Comparison of ENCODE assay signal across 15 cellular contexts in the genomic region with DNA sequence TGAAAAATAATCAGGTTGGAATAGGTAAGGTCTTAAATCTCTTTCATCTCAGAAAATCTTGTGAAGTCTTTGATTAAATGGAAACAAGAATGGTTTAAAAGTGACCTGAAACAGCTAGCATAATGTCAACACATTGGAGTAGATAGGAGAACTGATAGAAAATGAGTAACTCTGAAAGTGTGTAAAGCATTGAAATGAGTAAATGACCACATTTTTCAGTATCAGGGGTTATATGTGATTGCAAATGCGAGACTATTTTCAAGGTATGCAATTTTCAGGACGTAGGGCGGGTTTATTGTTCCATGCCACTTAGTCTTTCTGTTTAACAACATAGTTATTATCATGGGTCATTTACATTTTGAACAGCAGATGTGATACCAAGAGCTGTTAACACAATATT.
DNase-seq lines count a peak whose midpoint lies in the region; ATAC-seq and TF ChIP-seq lines count a peak whose summit lies in the region.
"Had no signal": no experiment of that assay in that cellular context is flagged by ENCODE, and none has a peak within 500 bp of the region (broad histone marks: within the 10 kb centered on the region; RNA-seq: fewer than 3 reads in every experiment).

No MANE protein-coding gene starts in this region.

- H3K9me3 Mint-ChIP-seq in brain: no peaks in the 10 kb centered on the region

- no peak overlapping the region for H3K4me3 Mint-ChIP-seq in brain
- H3K4me3 Mint-ChIP-seq: CD14-positive monocyte had no signal

- DNase-seq in germinal center (ENCODE audit: low spot score) (no peak), foreskin fibroblast (no peak), NCI-H2227 (lab: John Stamatoyannopoulos, UW; ENCODE audit: unreplicated experiment) (no peak), ureter (ENCODE audit: low spot score) (no peak)
- DNase-seq: activated CD8-positive, alpha-beta memory T cell treated with anti-CD3 and anti-CD28 coated beads, Interleukin-2, amount 50 U/mL, for 4 hours; cortex of kidney; GOT3; NCI-H1436; NCI-H82 had no signal

- peak overlapping the region in 3 of 5 experiments; percentile 51 to 84 (median 72) for H3K27ac Mint-ChIP-seq in brain
- H3K27ac Mint-ChIP-seq: CD14-positive monocyte had no signal

- ATAC-seq in GM18909 (IDR thresholded peaks at IDR 0.05; ENCODE audit: poor library complexity, unreplicated experiment) (peak; percentile 94), GM21737 (IDR thresholded peaks at IDR 0.05; ENCODE audit: unreplicated experiment) (peak; percentile 82), HG03066 (IDR thresholded peaks at IDR 0.05; ENCODE audit: low read depth, unreplicated experiment) (peak; percentile 94)

- no peaks in the 10 kb centered on the region for H3K27me3 Mint-ChIP-seq in brain

- no peaks in the 10 kb centered on the region for H3K36me3 Mint-ChIP-seq in brain
- H3K36me3 Mint-ChIP-seq: CD14-positive monocyte had no signal

- no peak for TF ChIP-seq CTCF in brain (conservative IDR thresholded peaks at IDR 0.05)
- no peak for TF ChIP-seq CTCF in foreskin fibroblast (IDR thresholded peaks at IDR 0.05; ENCODE audit: low read depth, low read length)

- peaks cover 18% of the 10 kb centered on the region for H3K4me1 Mint-ChIP-seq in brain
- H3K4me1 Mint-ChIP-seq: CD14-positive monocyte had no signal

- H3K4me3 ChIP-seq in foreskin fibroblast (ENCODE audit: low read depth in 1 of 2, low read length in 2 of 2): no peak overlapping the region
- H3K4me3 ChIP-seq: SJSA1 had no signal
